Comparison of ENCODE assay signal across 1 cellular context in the genomic region with DNA sequence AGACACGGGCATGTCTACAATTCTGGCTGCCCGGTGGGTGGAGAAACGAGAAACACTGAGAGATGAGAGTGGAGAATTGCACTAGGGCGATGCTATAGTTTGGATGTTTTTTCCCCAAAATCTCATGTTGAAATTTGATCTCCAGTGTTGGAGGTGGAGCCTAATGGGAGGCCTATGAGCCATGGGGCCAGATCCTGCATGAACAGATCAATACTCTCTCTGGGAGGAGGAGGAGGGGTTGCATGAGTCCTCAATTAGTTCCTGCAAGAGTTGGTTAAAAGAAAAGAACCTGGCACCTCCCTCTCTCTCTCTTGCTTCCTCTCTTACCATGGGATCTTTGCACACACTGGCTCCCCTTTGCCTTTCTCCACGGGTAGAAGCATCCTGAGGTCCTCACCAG.
TF ChIP-seq lines count a peak whose summit lies in the region.

No MANE protein-coding gene starts in this region.

TF ChIP-seq in GM23338, 12 proteins besides CTCF, POLR2A, EP300 and RAD21 (continued from another document):
- no peak for TF ChIP-seq ETS1 (IDR thresholded peaks at IDR 0.05)
- TF ChIP-seq EZH2phosphoT487 (IDR thresholded peaks at IDR 0.05; ENCODE audit: unreplicated experiment) = no peak
- TF ChIP-seq, protein P1, sequence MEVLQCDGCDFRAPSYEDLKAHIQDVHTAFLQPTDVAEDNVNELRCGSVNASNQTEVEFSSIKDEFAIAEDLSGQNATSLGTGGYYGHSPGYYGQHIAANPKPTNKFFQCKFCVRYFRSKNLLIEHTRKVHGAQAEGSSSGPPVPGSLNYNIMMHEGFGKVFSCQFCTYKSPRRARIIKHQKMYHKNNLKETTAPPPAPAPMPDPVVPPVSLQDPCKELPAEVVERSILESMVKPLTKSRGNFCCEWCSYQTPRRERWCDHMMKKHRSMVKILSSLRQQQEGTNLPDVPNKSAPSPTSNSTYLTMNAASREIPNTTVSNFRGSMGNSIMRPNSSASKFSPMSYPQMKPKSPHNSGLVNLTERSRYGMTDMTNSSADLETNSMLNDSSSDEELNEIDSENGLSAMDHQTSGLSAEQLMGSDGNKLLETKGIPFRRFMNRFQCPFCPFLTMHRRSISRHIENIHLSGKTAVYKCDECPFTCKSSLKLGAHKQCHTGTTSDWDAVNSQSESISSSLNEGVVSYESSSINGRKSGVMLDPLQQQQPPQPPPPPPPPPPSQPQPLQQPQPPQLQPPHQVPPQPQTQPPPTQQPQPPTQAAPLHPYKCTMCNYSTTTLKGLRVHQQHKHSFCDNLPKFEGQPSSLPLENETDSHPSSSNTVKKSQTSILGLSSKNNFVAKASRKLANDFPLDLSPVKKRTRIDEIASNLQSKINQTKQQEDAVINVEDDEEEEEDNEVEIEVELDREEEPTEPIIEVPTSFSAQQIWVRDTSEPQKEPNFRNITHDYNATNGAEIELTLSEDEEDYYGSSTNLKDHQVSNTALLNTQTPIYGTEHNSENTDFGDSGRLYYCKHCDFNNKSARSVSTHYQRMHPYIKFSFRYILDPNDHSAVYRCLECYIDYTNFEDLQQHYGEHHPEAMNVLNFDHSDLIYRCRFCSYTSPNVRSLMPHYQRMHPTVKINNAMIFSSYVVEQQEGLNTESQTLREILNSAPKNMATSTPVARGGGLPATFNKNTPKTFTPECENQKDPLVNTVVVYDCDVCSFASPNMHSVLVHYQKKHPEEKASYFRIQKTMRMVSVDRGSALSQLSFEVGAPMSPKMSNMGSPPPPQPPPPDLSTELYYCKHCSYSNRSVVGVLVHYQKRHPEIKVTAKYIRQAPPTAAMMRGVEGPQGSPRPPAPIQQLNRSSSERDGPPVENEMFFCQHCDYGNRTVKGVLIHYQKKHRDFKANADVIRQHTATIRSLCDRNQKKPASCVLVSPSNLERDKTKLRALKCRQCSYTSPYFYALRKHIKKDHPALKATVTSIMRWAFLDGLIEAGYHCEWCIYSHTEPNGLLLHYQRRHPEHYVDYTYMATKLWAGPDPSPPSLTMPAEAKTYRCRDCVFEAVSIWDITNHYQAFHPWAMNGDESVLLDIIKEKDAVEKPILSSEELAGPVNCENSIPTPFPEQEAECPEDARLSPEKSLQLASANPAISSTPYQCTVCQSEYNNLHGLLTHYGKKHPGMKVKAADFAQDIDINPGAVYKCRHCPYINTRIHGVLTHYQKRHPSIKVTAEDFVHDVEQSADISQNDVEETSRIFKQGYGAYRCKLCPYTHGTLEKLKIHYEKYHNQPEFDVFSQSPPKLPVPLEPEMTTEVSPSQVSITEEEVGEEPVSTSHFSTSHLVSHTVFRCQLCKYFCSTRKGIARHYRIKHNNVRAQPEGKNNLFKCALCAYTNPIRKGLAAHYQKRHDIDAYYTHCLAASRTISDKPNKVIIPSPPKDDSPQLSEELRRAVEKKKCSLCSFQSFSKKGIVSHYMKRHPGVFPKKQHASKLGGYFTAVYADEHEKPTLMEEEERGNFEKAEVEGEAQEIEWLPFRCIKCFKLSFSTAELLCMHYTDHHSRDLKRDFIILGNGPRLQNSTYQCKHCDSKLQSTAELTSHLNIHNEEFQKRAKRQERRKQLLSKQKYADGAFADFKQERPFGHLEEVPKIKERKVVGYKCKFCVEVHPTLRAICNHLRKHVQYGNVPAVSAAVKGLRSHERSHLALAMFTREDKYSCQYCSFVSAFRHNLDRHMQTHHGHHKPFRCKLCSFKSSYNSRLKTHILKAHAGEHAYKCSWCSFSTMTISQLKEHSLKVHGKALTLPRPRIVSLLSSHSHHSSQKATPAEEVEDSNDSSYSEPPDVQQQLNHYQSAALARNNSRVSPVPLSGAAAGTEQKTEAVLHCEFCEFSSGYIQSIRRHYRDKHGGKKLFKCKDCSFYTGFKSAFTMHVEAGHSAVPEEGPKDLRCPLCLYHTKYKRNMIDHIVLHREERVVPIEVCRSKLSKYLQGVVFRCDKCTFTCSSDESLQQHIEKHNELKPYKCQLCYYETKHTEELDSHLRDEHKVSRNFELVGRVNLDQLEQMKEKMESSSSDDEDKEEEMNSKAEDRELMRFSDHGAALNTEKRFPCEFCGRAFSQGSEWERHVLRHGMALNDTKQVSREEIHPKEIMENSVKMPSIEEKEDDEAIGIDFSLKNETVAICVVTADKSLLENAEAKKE (CRISPR knock-in tag; IDR thresholded peaks at IDR 0.05) = no peak
- TF ChIP-seq NANOG (IDR thresholded peaks at IDR 0.05; ENCODE audit: borderline replicate concordance) = no peak
- TF ChIP-seq JUNB (IDR thresholded peaks at IDR 0.05; ENCODE audit: unreplicated experiment) = no peak
TF ChIP-seq in GM23338: peak in this region for 0.
